ENCODE assay signal across 31 cellular contexts in the genomic region with DNA sequence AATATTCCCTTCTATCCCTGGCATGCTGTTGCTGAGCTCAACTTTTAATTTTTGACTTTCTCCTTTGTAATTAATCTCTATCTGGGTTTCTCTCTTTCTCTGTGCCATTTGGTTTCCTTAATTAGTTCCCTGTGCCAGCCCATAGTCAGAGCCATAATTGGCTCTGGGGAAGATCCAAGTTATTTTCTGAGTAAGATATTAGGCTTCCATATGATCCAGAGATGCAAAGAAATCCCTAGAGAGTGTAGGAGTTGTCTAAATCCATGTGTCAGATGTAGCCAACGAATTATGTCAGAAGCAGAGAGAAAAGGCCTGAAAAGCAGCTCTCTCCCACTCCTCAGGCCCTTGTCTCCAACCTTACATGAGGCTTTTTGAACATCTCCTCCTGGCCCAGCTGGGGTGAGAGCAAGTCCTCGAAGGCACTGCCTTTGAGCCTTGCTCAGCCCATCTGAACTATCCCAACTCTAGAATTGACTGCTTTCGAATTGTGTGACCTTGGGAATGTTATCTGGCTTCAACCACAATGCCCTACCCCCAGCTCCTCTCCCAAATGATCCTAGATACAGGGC. TPM values are rescaled to one million over a fixed set of nuclear protein-coding genes. Genes with fewer than 3 reads are reported as not detected.
"Had no signal": no experiment of that assay in that cellular context is flagged by ENCODE, and none has a peak within 500 bp of the region (broad histone marks: within the 10 kb centered on the region; RNA-seq: fewer than 3 reads in every experiment).

No MANE protein-coding gene starts in this region.

- H3K27ac ChIP-seq: epithelial cell of prostate, foreskin keratinocyte, gastroesophageal sphincter, heart left ventricle, hepatocyte, left lung, neural progenitor cell, parathyroid adenoma, prostate gland, right atrium auricular region, stomach, transverse colon, upper lobe of right lung, uterus had no signal

- H3K27me3 ChIP-seq: hepatocyte, left lung, neural progenitor cell, right atrium auricular region, stomach, transverse colon, upper lobe of right lung, uterus had no signal

- H3K4me3 ChIP-seq: gastroesophageal sphincter, heart left ventricle, hepatocyte, left lung, neural progenitor cell, prostate gland, right atrium auricular region, smooth muscle cell, stomach, transverse colon, upper lobe of right lung, uterus had no signal

- DNase-seq: effector CD8-positive, alpha-beta T cell; endodermal cell; foreskin keratinocyte; heart left ventricle; left cardiac atrium; left lung; mesenchymal stem cell; naive thymus-derived CD4-positive, alpha-beta T cell; stimulated activated CD4-positive, alpha-beta T cell treated with anti-CD3 and anti-CD28 coated beads, Interleukin-12 subunit alpha, Interleukin-12 subunit beta, amount 100 ng/mL, for 4 hours; stimulated activated CD4-positive, alpha-beta T cell treated with anti-CD3 and anti-CD28 coated beads, Interleukin-1b, Interleukin-23, amount 100 ng/mL, for 48 hours; stimulated activated CD4-positive, alpha-beta T cell treated with anti-CD3 and anti-CD28 coated beads, Interleukin-4, amount 100 ng/mL, for 1 hour; stimulated activated CD8-positive, alpha-beta memory T cell treated with anti-CD3 and anti-CD28 coated beads, Interleukin-4, amount 100 ng/mL, for 48 hours; stimulated activated naive CD4-positive, alpha-beta T cell treated with Interleukin-2 at 50 U/mL for 16 hours; stomach; transverse colon; upper lobe of right lung; uterus had no signal

RNA-seq across cellular contexts. Expression of a gene that starts 46.4 kb away (rescaled TPM):
- total RNA-seq: esophagus mucosa, fibroblast of lung, foreskin keratinocyte, lung microvascular endothelial cell, mesothelial cell of epicardium, osteoblast, smooth muscle cell, subcutaneous adipose tissue, upper lobe of right lung had no signal
